17 cellular contexts compared by ENCODE assay signal in genomic region chr18:34261865-34262780, GRCh38. TPM values are rescaled to one million over a fixed set of nuclear protein-coding genes. Genes with fewer than 3 reads are reported as not detected.
DNase-seq lines count a peak whose midpoint lies in the region; ATAC-seq and TF ChIP-seq lines count a peak whose summit lies in the region.
"Had no signal": no experiment of that assay in that cellular context is flagged by ENCODE, and none has a peak within 500 bp of the region (broad histone marks: within the 10 kb centered on the region; RNA-seq: fewer than 3 reads in every experiment).

No MANE protein-coding gene starts in this region.

- no peaks in the 10 kb centered on the region for H3K36me3 ChIP-seq in MG63
- H3K36me3 ChIP-seq: spleen had no signal

- H3K27me3 ChIP-seq in MG63 = no peaks in the 10 kb centered on the region
- H3K27me3 ChIP-seq: body of pancreas, spleen had no signal

- H3K9me3 ChIP-seq in MG63 = no peaks in the 10 kb centered on the region

- DNase-seq in GM19238 (ENCODE audit: insufficient read length, low spot score) (peak; percentile 4), epithelial cell of proximal tubule (ENCODE audit: low read depth) (peak; percentile 27), NCI-H2171 treated with DMSO at 0.1 percent for 48 hours (lab: John Stamatoyannopoulos, UW) (no peak), cortex of kidney (lab: John Stamatoyannopoulos, UW) (no peak), MG63 (no peak)
- DNase-seq: activated CD4-positive, alpha-beta memory T cell treated with anti-CD3 and anti-CD28 coated beads, Interleukin-2, amount 10 ng/mL, durations not matched to agents 7 days and 5 days; body of pancreas; GF-D8; IMR-90; PC-9; spleen had no signal

- H3K27ac ChIP-seq in 22Rv1 = no peak overlapping the region
- H3K27ac ChIP-seq: body of pancreas, parathyroid adenoma, PC-9, spleen had no signal

- H3K4me3 ChIP-seq in epithelial cell of proximal tubule (ENCODE audit: low read depth, low read length) = peak overlapping the region; percentile 21
- no peak overlapping the region for H3K4me3 ChIP-seq in MG63
- H3K4me3 ChIP-seq: body of pancreas, PC-9, spleen had no signal

- TF ChIP-seq CTCF in 22Rv1 (IDR thresholded peaks at IDR 0.05) (0 out of 2 replicates have a peak, but pooled peaks have one; percentile 7), epithelial cell of proximal tubule (conservative IDR thresholded peaks at IDR 0.05; ENCODE audit: low read depth, low read length) (peak; percentile 25)

- ATAC-seq in HG02798 (IDR thresholded peaks at IDR 0.05; ENCODE audit: poor library complexity, unreplicated experiment) = peak; percentile 78
- no peak for ATAC-seq in GM21367 (IDR thresholded peaks at IDR 0.05; ENCODE audit: unreplicated experiment)
- ATAC-seq: body of pancreas had no signal

RNA-seq across cellular contexts. Expression of gene NOL4, which starts 37.4 kb away (rescaled TPM):
- 0.07 and 0.23 TPM in 2 replicates for total RNA-seq in epithelial cell of proximal tubule
- not detected in 2 replicates for total RNA-seq in MG63 (2014; rRNA removed; shearing (Covaris generic); ENCODE audit: low replicate concordance)
- total RNA-seq: A172; activated CD4-positive, alpha-beta memory T cell treated with anti-CD3 and anti-CD28 coated beads, Interleukin-2, amount 10 ng/mL, durations not matched to agents 7 days and 5 days; IMR-90; mesenteric fat pad; PC-9 had no signal

Comparison
In these comparisons a context has a peak if more than half of its experiments do, and no peak if none do; other contexts are left out.
1. DNase-seq: peak in GM19238 (single experiment) and epithelial cell of proximal tubule (single experiment); none in NCI-H2171 treated with DMSO at 0.1 percent for 48 hours (single experiment), cortex of kidney (single experiment) and MG63 (single experiment).